ENCODE assay signal across 19 cellular contexts in the genomic region with DNA sequence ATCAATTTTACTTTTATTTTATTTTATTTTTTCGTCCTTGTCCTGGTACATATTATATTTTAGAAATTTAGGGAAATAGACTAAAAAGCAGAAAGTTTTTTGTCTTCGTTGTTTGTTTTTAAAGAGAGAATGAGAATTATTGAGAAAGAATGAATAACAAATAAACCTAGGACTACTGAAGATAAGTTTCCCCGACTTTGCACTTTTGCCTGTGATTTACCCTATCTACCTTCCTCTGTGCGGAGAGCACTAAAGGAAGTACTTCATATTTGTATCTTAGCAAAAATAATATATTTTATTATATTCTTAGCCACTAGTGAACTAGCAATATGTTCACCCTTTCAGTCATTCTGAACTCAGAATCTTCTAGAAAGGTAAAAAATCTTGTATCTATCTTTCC.
A peak's percentile ranks its signal among the peaks of the same experiment; 100 is the strongest.
DNase-seq lines count a peak whose midpoint lies in the region; ATAC-seq, FAIRE-seq and TF ChIP-seq lines count a peak whose summit lies in the region.
"Had no signal": no experiment of that assay in that cellular context is flagged by ENCODE, and none has a peak within 500 bp of the region (broad histone marks: within the 10 kb centered on the region; RNA-seq: fewer than 3 reads in every experiment).

No MANE protein-coding gene starts in this region.

- FAIRE-seq in TTC549 (lab: Jason Lieb, UNC), result peak; percentile 26
- FAIRE-seq in frontal cortex (lab: Jason Lieb, UNC), result peak; percentile 66
- FAIRE-seq: GM12878, GM19239, H54 had no signal

- POLR2A ChIA-PET in SK-N-SH (lab: Yijun Ruan, JAX), result no interaction called here

- no peak for ATAC-seq in SK-N-SH treated with all-trans-retinoic acid at 6 μM for 48 hours
- no peak for ATAC-seq in HG02938 (IDR thresholded peaks at IDR 0.05; ENCODE audit: unreplicated experiment)
- ATAC-seq: CD8-positive, alpha-beta T cell; GM12878 had no signal

- no peaks in the 10 kb centered on the region; a peak in 1 of 4 replicates for H3K4me1 ChIP-seq in SK-N-SH (ENCODE audit: control insufficient read depth in 1 of 2, insufficient read depth in 2 of 2, low read depth in 1 of 2, low read length in 1 of 2)
- H3K4me1 ChIP-seq: BLaER1 treated with 17β-estradiol and CSF1 and Interleukin-3, amounts not matched to agents 10 nM and 100 nM had no signal

- H3K4me3 ChIP-seq in SK-N-SH (ENCODE audit: low read depth in 2 of 2, low read length in 1 of 2), result no peak overlapping the region
- H3K4me3 ChIP-seq: BLaER1 treated with 17β-estradiol and CSF1 and Interleukin-3, amounts not matched to agents 10 nM and 100 nM; GM12878; GM23248 had no signal

- no peaks in the 10 kb centered on the region for H3K27me3 ChIP-seq in SK-N-SH (ENCODE audit: insufficient read depth)
- H3K27me3 ChIP-seq: BLaER1 treated with 17β-estradiol and CSF1 and Interleukin-3, amounts not matched to agents 10 nM and 100 nM had no signal

- H3K36me3 ChIP-seq in SK-N-SH (replicated peaks in 1 of 2; ENCODE audit: control insufficient read depth in 1 of 2, insufficient read depth in 2 of 2, low read length in 1 of 2), result peaks cover 54 to 64% of the 10 kb centered on the region in 2 experiments

- no peaks in the 10 kb centered on the region for H3K9me2 ChIP-seq in SK-N-SH

- TF ChIP-seq EP300 in SK-N-SH (IDR thresholded peaks at IDR 0.05; ENCODE audit: borderline replicate concordance in 1 of 2, low read depth in 1 of 2, low read length in 1 of 2), result no peak

- 0 out of 2 replicates have a peak, but pooled peaks cover 8% of the 10 kb centered on the region for H3K79me2 ChIP-seq in SK-N-SH (ENCODE audit: insufficient read depth)

- WGBS in SK-N-SH (ENCODE audit: low lambda C conversion rate), result 97% methylated on average over 4 of the region's 4 CpGs

- H3F3A ChIP-seq in SK-N-SH (replicated peaks; ENCODE audit: insufficient read depth), result peaks cover 31% of the 10 kb centered on the region

- H4K20me1 ChIP-seq in SK-N-SH (ENCODE audit: insufficient read depth), result no peaks in the 10 kb centered on the region
- H4K20me1 ChIP-seq: BLaER1 treated with 17β-estradiol and CSF1 and Interleukin-3, amounts not matched to agents 10 nM and 100 nM had no signal

- CTCF ChIA-PET in SK-N-SH (lab: Yijun Ruan, JAX), result interaction anchor here (0.7 to 1.9 kb wide), 2 partner anchors 9 to 14 kb away, joined by 3 to 9 read pairs; no protein-coding TSS in a partner anchor

- H3K9me3 ChIP-seq in SK-N-SH, result 0 out of 2 replicates have a peak, but pooled peaks cover 4% of the 10 kb centered on the region
- H3K9me3 ChIP-seq: BLaER1 treated with 17β-estradiol and CSF1 and Interleukin-3, amounts not matched to agents 10 nM and 100 nM had no signal

- no peak for TF ChIP-seq CTCF in SK-N-SH (IDR thresholded peaks at IDR 0.05)

- H3K27ac ChIP-seq in SK-N-SH (ENCODE audit: low read depth in 2 of 2, low read length in 1 of 2), result no peak overlapping the region
- H3K27ac ChIP-seq: 22Rv1; BLaER1 treated with 17β-estradiol and CSF1 and Interleukin-3, amounts not matched to agents 10 nM and 100 nM; GM23248 had no signal

- H3K4me2 ChIP-seq in SK-N-SH, result no peak overlapping the region
- H3K4me2 ChIP-seq: BLaER1 treated with 17β-estradiol and CSF1 and Interleukin-3, amounts not matched to agents 10 nM and 100 nM had no signal

- H2AFZ ChIP-seq in SK-N-SH (ENCODE audit: low read depth), result peak overlapping the region; percentile 30
- H2AFZ ChIP-seq: GM23248 had no signal

- no peak overlapping the region for H3K9ac ChIP-seq in SK-N-SH
- H3K9ac ChIP-seq: BLaER1 treated with 17β-estradiol and CSF1 and Interleukin-3, amounts not matched to agents 10 nM and 100 nM; GM23248 had no signal

- DNase-seq in SK-N-SH (no peak), frontal cortex (ENCODE audit: low spot score in 2 of 2) (no peak), activated T-cell treated with anti-CD3 and anti-CD28 coated beads for 4 hours (no peak)
- DNase-seq in stimulated activated CD4-positive, alpha-beta T cell treated with anti-CD3 and anti-CD28 coated beads, Interleukin-2, amount 100 ng/mL, for 24 hours, result no peak
- DNase-seq: Calu3; CD8-positive, alpha-beta T cell; DMS79 treated with DMSO at 0.1 percent for 48 hours; GM23248; HCEC 1CT; Karpas-422; KBM-7 had no signal

- no peak for TF ChIP-seq RAD21 in SK-N-SH (IDR thresholded peaks at IDR 0.05; ENCODE audit: low read length)

TF ChIP-seq in SK-N-SH, 30 proteins besides CTCF, POLR2A, EP300 and RAD21 (continues in another document):
- TF ChIP-seq REST (IDR thresholded peaks at IDR 0.05; ENCODE audit: low read depth, low read length) (no peak), TCF12 (IDR thresholded peaks at IDR 0.05) (no peak), TAF1 (IDR thresholded peaks at IDR 0.05; ENCODE audit: borderline replicate concordance, low read depth, low read length) (no peak), GATA2 (CRISPR knock-in tag; IDR thresholded peaks at IDR 0.05) (no peak)
- TF ChIP-seq, protein P1, sequence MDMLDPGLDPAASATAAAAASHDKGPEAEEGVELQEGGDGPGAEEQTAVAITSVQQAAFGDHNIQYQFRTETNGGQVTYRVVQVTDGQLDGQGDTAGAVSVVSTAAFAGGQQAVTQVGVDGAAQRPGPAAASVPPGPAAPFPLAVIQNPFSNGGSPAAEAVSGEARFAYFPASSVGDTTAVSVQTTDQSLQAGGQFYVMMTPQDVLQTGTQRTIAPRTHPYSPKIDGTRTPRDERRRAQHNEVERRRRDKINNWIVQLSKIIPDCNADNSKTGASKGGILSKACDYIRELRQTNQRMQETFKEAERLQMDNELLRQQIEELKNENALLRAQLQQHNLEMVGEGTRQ (IDR thresholded peaks at IDR 0.05; ENCODE audit: borderline replicate concordance, low read depth, low read length), result no peak

TF ChIP-seq in SK-N-SH treated with all-trans-retinoic acid at 6 μM for 48 hours, 23 proteins besides CTCF, POLR2A, EP300 and RAD21:
- TF ChIP-seq CSRNP3 (CRISPR knock-in tag; IDR thresholded peaks at IDR 0.05) (no peak), ZNF565 (CRISPR knock-in tag; conservative IDR thresholded peaks at IDR 0.05; ENCODE audit: low read depth) (no peak), ISL1 (CRISPR knock-in tag; IDR thresholded peaks at IDR 0.05) (no peak), BACH2 (CRISPR knock-in tag; IDR thresholded peaks at IDR 0.05; ENCODE audit: borderline replicate concordance) (no peak), ZNF70 (CRISPR knock-in tag; IDR thresholded peaks at IDR 0.05) (no peak)
- TF ChIP-seq, protein P2, sequence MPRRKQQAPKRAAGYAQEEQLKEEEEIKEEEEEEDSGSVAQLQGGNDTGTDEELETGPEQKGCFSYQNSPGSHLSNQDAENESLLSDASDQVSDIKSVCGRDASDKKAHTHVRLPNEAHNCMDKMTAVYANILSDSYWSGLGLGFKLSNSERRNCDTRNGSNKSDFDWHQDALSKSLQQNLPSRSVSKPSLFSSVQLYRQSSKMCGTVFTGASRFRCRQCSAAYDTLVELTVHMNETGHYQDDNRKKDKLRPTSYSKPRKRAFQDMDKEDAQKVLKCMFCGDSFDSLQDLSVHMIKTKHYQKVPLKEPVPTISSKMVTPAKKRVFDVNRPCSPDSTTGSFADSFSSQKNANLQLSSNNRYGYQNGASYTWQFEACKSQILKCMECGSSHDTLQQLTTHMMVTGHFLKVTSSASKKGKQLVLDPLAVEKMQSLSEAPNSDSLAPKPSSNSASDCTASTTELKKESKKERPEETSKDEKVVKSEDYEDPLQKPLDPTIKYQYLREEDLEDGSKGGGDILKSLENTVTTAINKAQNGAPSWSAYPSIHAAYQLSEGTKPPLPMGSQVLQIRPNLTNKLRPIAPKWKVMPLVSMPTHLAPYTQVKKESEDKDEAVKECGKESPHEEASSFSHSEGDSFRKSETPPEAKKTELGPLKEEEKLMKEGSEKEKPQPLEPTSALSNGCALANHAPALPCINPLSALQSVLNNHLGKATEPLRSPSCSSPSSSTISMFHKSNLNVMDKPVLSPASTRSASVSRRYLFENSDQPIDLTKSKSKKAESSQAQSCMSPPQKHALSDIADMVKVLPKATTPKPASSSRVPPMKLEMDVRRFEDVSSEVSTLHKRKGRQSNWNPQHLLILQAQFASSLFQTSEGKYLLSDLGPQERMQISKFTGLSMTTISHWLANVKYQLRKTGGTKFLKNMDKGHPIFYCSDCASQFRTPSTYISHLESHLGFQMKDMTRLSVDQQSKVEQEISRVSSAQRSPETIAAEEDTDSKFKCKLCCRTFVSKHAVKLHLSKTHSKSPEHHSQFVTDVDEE (CRISPR knock-in tag; IDR thresholded peaks at IDR 0.05), result no peak
